Comparison of ENCODE assay signal across 1 cellular context in genomic region chr1:84619383-84620093, GRCh38.
TF ChIP-seq lines count a peak whose summit lies in the region.

No MANE protein-coding gene starts in this region.

TF ChIP-seq in HCT116, 20 proteins besides CTCF, POLR2A, EP300 and RAD21 (continued from another document):
- TF ChIP-seq POLR2AphosphoS5 (IDR thresholded peaks at IDR 0.05; ENCODE audit: low read depth, low read length), result 0 out of 2 replicates have a peak, but pooled peaks have one; percentile 21
